ENCODE assay signal across 1 cellular context in genomic region chr2:88627055-88627855, GRCh38.
TF ChIP-seq lines count a peak whose summit lies in the region.

Gene EIF2AK3, minus strand, starts transcription at chr2:88627464. Its CDS starts 190 bp downstream, at chr2:88627274.

TF ChIP-seq in HepG2, 621 proteins besides CTCF, POLR2A, EP300 and RAD21 (continued from another document):
- peak; percentile 82; the same call in 1 of the 2 replicates for TF ChIP-seq PRDM4 (CRISPR knock-in tag; IDR thresholded peaks at IDR 0.05; ENCODE audit: borderline replicate concordance)
- no peak for TF ChIP-seq ZNF234 (CRISPR knock-in tag; conservative IDR thresholded peaks at IDR 0.05)
- TF ChIP-seq ZNF33A (CRISPR knock-in tag; IDR thresholded peaks at IDR 0.05; ENCODE audit: borderline replicate concordance): no peak
- peak; percentile 61; the same call in 1 of the 2 replicates for TF ChIP-seq CBFB (CRISPR knock-in tag; IDR thresholded peaks at IDR 0.05)
- TF ChIP-seq DZIP1 (CRISPR knock-in tag; IDR thresholded peaks at IDR 0.05): no peak
- TF ChIP-seq SMYD3 (CRISPR knock-in tag; IDR thresholded peaks at IDR 0.05): peak; percentile 57
- TF ChIP-seq ZNF136 (CRISPR knock-in tag; IDR thresholded peaks at IDR 0.05; ENCODE audit: low read depth): no peak
- TF ChIP-seq DPF2 (CRISPR knock-in tag; IDR thresholded peaks at IDR 0.05; ENCODE audit: borderline replicate concordance, low read depth): no peak
- TF ChIP-seq TFAP4 (IDR thresholded peaks at IDR 0.05; ENCODE audit: borderline replicate concordance, low read depth): peak; percentile 83; the same call in 1 of the 2 replicates
- no peak for TF ChIP-seq ZNF773 (CRISPR knock-in tag; IDR thresholded peaks at IDR 0.05; ENCODE audit: borderline replicate concordance)
